Comparison of ENCODE assay signal across 8 cellular contexts in the genomic region with DNA sequence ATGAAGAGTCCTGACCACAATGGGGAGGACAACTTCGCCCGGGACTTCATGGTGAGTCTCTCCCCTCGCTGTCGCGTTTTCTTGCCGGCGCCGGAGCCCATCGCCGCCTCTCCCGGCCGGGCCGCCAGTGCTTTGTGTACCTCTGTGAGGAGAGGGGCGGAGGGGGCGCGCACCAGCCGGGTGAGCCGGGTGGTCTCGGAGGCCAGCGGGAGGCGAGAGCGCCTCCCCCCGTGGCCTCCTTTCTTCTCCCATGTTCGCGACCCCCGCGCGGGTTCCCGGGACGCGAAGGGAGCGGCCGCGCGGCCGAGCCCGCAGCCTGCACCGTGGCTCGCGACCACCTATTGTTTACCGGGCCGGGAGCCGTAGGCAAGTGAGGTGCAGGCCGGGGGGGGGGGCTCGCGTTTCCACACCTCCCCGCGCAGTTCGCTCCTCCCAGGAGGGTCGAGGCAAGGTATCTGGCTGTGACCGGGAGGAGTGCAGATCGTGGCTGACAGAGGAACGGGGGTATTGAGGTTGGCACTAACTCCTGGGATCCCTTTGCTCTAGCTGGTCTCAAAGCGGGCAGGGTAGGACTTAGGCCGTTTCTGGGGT. TPM values are rescaled to one million over a fixed set of nuclear protein-coding genes. Genes with fewer than 3 reads are reported as not detected.
DNase-seq lines count a peak whose midpoint lies in the region; ATAC-seq and TF ChIP-seq lines count a peak whose summit lies in the region.

No MANE protein-coding gene starts in this region.

- H3K4me1 ChIP-seq in SJCRH30 (peaks cover 4% of the 10 kb centered on the region), adrenal gland (replicated peaks in 1 of 2) (peaks cover 10 to 39% of the 10 kb centered on the region in 2 donors), right atrium auricular region (peaks cover 0 to 30% of the 10 kb centered on the region in 2 donors)

- H3K27ac ChIP-seq in SJCRH30 (peak overlapping the region; percentile 91), adrenal gland (peak overlapping the region; percentile 73 to 99 (median 92)), right atrium auricular region (peak overlapping the region; percentile 95 to 98)

- 0 to 1% (median 0%) methylated on average over 1 to 55 of the region's 55 CpGs for WGBS in adrenal gland, 4 donors

- TF ChIP-seq CTCF in adrenal gland (IDR thresholded peaks at IDR 0.05), result no peak
- no peak for TF ChIP-seq CTCF in right atrium auricular region (IDR thresholded peaks at IDR 0.05)
- TF ChIP-seq CTCF in retinal pigment epithelial cell (conservative IDR thresholded peaks at IDR 0.05; ENCODE audit: low read depth, low read length), result no peak

- H3K27me3 ChIP-seq in SJCRH30 (no peaks in the 10 kb centered on the region), adrenal gland (no peaks in the 10 kb centered on the region), right atrium auricular region (no peaks in the 10 kb centered on the region)

- TF ChIP-seq POLR2A in adrenal gland (IDR thresholded peaks at IDR 0.05), result no peak

- H3K9me3 ChIP-seq in SJCRH30 (replicated peaks) (no peaks in the 10 kb centered on the region), adrenal gland (replicated peaks in 1 of 3) (no peaks in the 10 kb centered on the region), right atrium auricular region (no peaks in the 10 kb centered on the region)

- DNase-seq in Right ventricle myocardium inferior (ENCODE audit: missing footprints) (peak; percentile 72), cardiac septum (ENCODE audit: low spot score) (no peak), HPDE6-E6E7 (ENCODE audit: extremely low spot score) (peak; percentile 25), SJCRH30 (peak; percentile 54 to 72), adrenal gland (peak in 6 of 7 donors; percentile 32 to 62 (median 49)), right atrium auricular region (ENCODE audit: low spot score) (peak; percentile 62), retinal pigment epithelial cell (ENCODE audit: low read depth) (no peak)

- ATAC-seq in Right ventricle myocardium inferior, result peak; percentile 2
- no peak for ATAC-seq in HG03469 (IDR thresholded peaks at IDR 0.05; ENCODE audit: unreplicated experiment)

- intact Hi-C loops in Right ventricle myocardium inferior (cut with DNase I), result loop anchor here (2.0 to 5.0 kb wide), 4 partner anchors 35 to 261 kb away; a partner anchor contains a TSS
- intact Hi-C loops in cardiac septum (cut with DNase I), result loop anchor here (5.0 kb wide), 2 partner anchors 120 to 160 kb away; a partner anchor contains a TSS
- intact Hi-C loops in adrenal gland (cut with DNase I), result no loop called here

- H3K4me3 ChIP-seq in SJCRH30 (peak overlapping the region; percentile 98), adrenal gland (peak overlapping the region; percentile 69 to 92 (median 73)), right atrium auricular region (peak overlapping the region; percentile 76 to 84), retinal pigment epithelial cell (ENCODE audit: low read length) (peak overlapping the region; percentile 98)

- peaks cover 6% of the 10 kb centered on the region for H3K36me3 ChIP-seq in SJCRH30
- H3K36me3 ChIP-seq in adrenal gland (replicated peaks in 1 of 2), result no peaks in the 10 kb centered on the region
- no peaks in the 10 kb centered on the region for H3K36me3 ChIP-seq in right atrium auricular region

RNA-seq across cellular contexts. Expression of a gene that starts 0.6 kb away (rescaled TPM):
- total RNA-seq in Right ventricle myocardium inferior (45.6 TPM), cardiac septum (41.6 TPM), adrenal gland (10 to 100 TPM; 29.5 to 72.0 (median 55.1) TPM), right atrium auricular region (10 to 100 TPM; 38.8 to 54.2 TPM)
- total RNA-seq in SJCRH30 (2014; rRNA removed; shearing (Covaris generic)), result 37.5 and 47.0 TPM in 2 replicates
- polyA plus RNA-seq in adrenal gland, result 10 to 100 TPM; 29.6 to 61.7 (median 55.7) TPM

Comparison
In these comparisons a context has a peak if more than half of its experiments do, and no peak if none do; other contexts are left out.
1. DNase-seq: peak in Right ventricle myocardium inferior (single experiment), HPDE6-E6E7 (single experiment), SJCRH30 (2 of 2), adrenal gland (6 of 7) and right atrium auricular region (single experiment); none in cardiac septum (single experiment) and retinal pigment epithelial cell (single experiment).
2. intact Hi-C loops: an anchor here in Right ventricle myocardium inferior (2.0 to 5.0 kb wide) and cardiac septum (5.0 kb wide); none called in adrenal gland.
3. Peak in every context shown above with its lines, with median percentiles within 50 percentile points of each other: H3K27ac ChIP-seq and H3K4me3 ChIP-seq.